Comparison of ENCODE assay signal across 1 cellular context in genomic region chr10:74207681-74208080, GRCh38.
TF ChIP-seq lines count a peak whose summit lies in the region.

No MANE protein-coding gene starts in this region.

TF ChIP-seq in GM23338, 12 proteins besides CTCF, POLR2A, EP300 and RAD21:
- TF ChIP-seq ETS1 (IDR thresholded peaks at IDR 0.05) (no peak), POLR2AphosphoS5 (IDR thresholded peaks at IDR 0.05; ENCODE audit: low read depth) (no peak), ZNF331 (CRISPR knock-in tag; IDR thresholded peaks at IDR 0.05; ENCODE audit: low read depth) (no peak), REST (IDR thresholded peaks at IDR 0.05; ENCODE audit: unreplicated experiment) (no peak), EZH2phosphoT487 (IDR thresholded peaks at IDR 0.05; ENCODE audit: unreplicated experiment) (no peak), CREB1 (CRISPR knock-in tag; IDR thresholded peaks at IDR 0.05; ENCODE audit: low read depth) (no peak), ZNF114 (CRISPR knock-in tag; IDR thresholded peaks at IDR 0.05) (no peak), STAT1 (IDR thresholded peaks at IDR 0.05; ENCODE audit: unreplicated experiment) (no peak), JUNB (IDR thresholded peaks at IDR 0.05; ENCODE audit: unreplicated experiment) (no peak), EZH2 (IDR thresholded peaks at IDR 0.05; ENCODE audit: low read depth, unreplicated experiment) (no peak), NANOG (IDR thresholded peaks at IDR 0.05; ENCODE audit: borderline replicate concordance) (no peak), ZNF462 (CRISPR knock-in tag; IDR thresholded peaks at IDR 0.05) (no peak)
